In the genomic region with DNA sequence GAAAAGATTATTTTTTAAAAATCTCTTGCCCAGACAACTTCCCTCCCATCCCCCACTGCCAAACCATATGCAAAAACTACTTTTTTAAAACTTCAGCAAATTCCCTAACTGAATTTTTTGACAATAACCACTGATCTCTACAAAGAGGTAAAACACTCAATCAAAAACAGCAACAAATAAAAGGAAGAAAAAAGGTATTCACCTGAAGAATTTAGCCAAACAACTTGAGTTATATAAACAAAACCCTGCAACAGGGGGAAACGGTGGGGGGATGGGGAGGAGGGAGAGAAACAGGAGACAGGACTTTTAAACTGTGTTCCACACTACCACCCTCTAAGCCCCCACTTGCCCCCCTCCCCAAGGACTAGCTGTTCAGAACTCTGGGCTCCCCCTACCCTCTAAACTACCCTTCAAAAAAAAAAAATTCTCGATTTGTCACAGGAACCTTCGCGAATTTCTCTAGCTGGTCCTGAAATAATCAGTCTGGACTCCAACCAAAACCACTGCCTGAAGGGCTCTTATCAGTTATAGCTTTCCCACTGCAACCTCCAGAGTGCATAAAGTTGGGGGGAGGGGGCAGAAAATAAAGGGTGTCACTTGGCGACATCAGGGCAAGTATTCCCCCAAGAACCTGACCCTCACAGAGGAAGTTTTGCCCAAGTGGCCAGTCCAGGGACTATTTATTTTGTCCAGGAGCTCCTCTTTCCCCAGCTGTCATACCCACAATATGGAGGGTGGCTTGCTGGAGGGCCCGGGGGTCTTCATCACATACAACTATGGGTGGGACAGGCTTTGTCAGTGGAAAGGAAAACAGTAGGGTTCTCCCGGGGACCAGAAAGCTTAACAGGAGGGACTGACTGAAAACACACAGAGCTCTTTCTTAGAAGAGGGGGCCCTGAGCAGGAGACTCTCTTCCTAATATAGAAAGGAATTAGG, we compare ENCODE assay signal across 8 cellular contexts. TPM values are rescaled to one million over a fixed set of nuclear protein-coding genes. Genes with fewer than 3 reads are reported as not detected.
DNase-seq lines count a peak whose midpoint lies in the region; TF ChIP-seq lines count a peak whose summit lies in the region.

No MANE protein-coding gene starts in this region.

- POLR2A ChIA-PET in BJ (lab: Charles Lee): interaction anchor here (0.6 kb wide), 1 partner anchor 17 kb away, joined by 4 read pairs; no protein-coding TSS in a partner anchor

- no peaks in the 10 kb centered on the region; the same call in 1 of the 2 replicates for H3K36me3 Mint-ChIP-seq in HFFc6 (ENCODE audit: low read depth)
- no peaks in the 10 kb centered on the region for H3K36me3 Mint-ChIP-seq in activated T-helper 2 cell treated with anti-CD3 and anti-CD28 coated beads, Interferon-gamma antibody, Interleukin-2, Interleukin-4, amounts not matched to agents 10 μg/mL and 5 μg/mL and 100 μg/mL, durations not matched to agents 14 hours and 24 hours and 36 hours (ENCODE audit: low read depth)

- peaks cover 24% of the 10 kb centered on the region for H3K4me1 Mint-ChIP-seq in HFFc6 (ENCODE audit: low read depth)
- peaks cover 10% of the 10 kb centered on the region for H3K4me1 Mint-ChIP-seq in activated T-helper 2 cell treated with anti-CD3 and anti-CD28 coated beads, Interferon-gamma antibody, Interleukin-2, Interleukin-4, amounts not matched to agents 10 μg/mL and 5 μg/mL and 100 μg/mL, durations not matched to agents 14 hours and 24 hours and 36 hours (ENCODE audit: low read depth)

- no peaks in the 10 kb centered on the region for H3K9me3 Mint-ChIP-seq in HFFc6
- no peaks in the 10 kb centered on the region for H3K9me3 Mint-ChIP-seq in activated T-helper 2 cell treated with anti-CD3 and anti-CD28 coated beads, Interferon-gamma antibody, Interleukin-2, Interleukin-4, amounts not matched to agents 10 μg/mL and 5 μg/mL and 100 μg/mL, durations not matched to agents 14 hours and 24 hours and 36 hours

- intact Hi-C loops in activated T-helper 2 cell treated with anti-CD3 and anti-CD28 coated beads, Interferon-gamma antibody, Interleukin-2, Interleukin-4, amounts not matched to agents 10 μg/mL and 5 μg/mL and 100 μg/mL, durations not matched to agents 14 hours and 24 hours and 36 hours (cut with micrococcal nuclease): loop anchor here (2.0 to 5.0 kb wide), 5 partner anchors 45 to 727 kb away; partner anchors contain the start of genes AHCYL2, KLHDC10 and NRF1
- intact Hi-C loops in spleen (cut with DNase I; ENCODE audit: low total_unique reads): no loop called here

- CTCF ChIA-PET in BJ (lab: Yijun Ruan, JAX): interaction anchor here (0.5 to 1.7 kb wide), 8 partner anchors 9 to 726 kb away, joined by 3 to 10 read pairs (median 4); partner anchors contain the start of gene AHCYL2

- peaks cover 7% of the 10 kb centered on the region; the same call in 1 of the 2 replicates for H3K27me3 Mint-ChIP-seq in HFFc6 (ENCODE audit: insufficient read depth)
- peaks cover 4% of the 10 kb centered on the region for H3K27me3 Mint-ChIP-seq in activated T-helper 2 cell treated with anti-CD3 and anti-CD28 coated beads, Interferon-gamma antibody, Interleukin-2, Interleukin-4, amounts not matched to agents 10 μg/mL and 5 μg/mL and 100 μg/mL, durations not matched to agents 14 hours and 24 hours and 36 hours (ENCODE audit: low read depth)

- H3K27me3 ChIP-seq in BJ (ENCODE audit: control insufficient read depth, insufficient read depth, low read length) (no peaks in the 10 kb centered on the region), spleen (replicated peaks in 1 of 7) (no peaks in the 10 kb centered on the region)

- no peaks in the 10 kb centered on the region for H3K9me3 ChIP-seq in spleen

- no peak overlapping the region for H3K27ac Mint-ChIP-seq in HFFc6
- peak overlapping the region; percentile 89 for H3K27ac Mint-ChIP-seq in activated T-helper 2 cell treated with anti-CD3 and anti-CD28 coated beads, Interferon-gamma antibody, Interleukin-2, Interleukin-4, amounts not matched to agents 10 μg/mL and 5 μg/mL and 100 μg/mL, durations not matched to agents 14 hours and 24 hours and 36 hours

- H3K36me3 ChIP-seq in BJ (ENCODE audit: control insufficient read depth, insufficient read depth, low read length) (no peaks in the 10 kb centered on the region), spleen (peaks cover 0 to 12% (median 0%) of the 10 kb centered on the region in 6 donors)

- H3K4me1 ChIP-seq in spleen: peaks cover 27 to 62% (median 52%) of the 10 kb centered on the region in 6 donors

- 1 to 4% (median 1%) methylated on average over 7 of the region's 7 CpGs for whole genome bisulfite sequencing in spleen, 5 donors

- no peak for DNase-seq in BJ (ENCODE audit: low read depth)
- DNase-seq in HFFc6: no peak
- peak; percentile 10 for DNase-seq in activated T-helper 2 cell treated with anti-CD3 and anti-CD28 coated beads, Interferon-gamma antibody, Interleukin-2, Interleukin-4, amounts not matched to agents 10 μg/mL and 5 μg/mL and 100 μg/mL, durations not matched to agents 14 hours and 24 hours and 36 hours (ENCODE audit: low spot score)
- DNase-seq in spleen: no peak
- DNase-seq in GF-D8 (lab: John Stamatoyannopoulos, UW): no peak
- DNase-seq in SKM-1 treated with dmso at 0.1 percent for 144 hours (lab: John Stamatoyannopoulos, UW; ENCODE audit: unreplicated experiment): no peak
- no peak for DNase-seq in stimulated activated CD4-positive, alpha-beta T cell treated with anti-CD3 and anti-CD28 coated beads, Interleukin-4, amount 100 ng/mL, for 24 hours

- peak overlapping the region; percentile 93 to 99 (median 98) for H3K27ac ChIP-seq in spleen

- H3K4me3 ChIP-seq in BJ (ENCODE audit: low read depth, low read length) (peak overlapping the region; percentile 82), iPS-11a (ENCODE audit: low read depth, low read length) (peak overlapping the region; percentile 94), spleen (peak overlapping the region; percentile 67 to 95 (median 82))

- no peak for TF ChIP-seq POLR2A in spleen (IDR thresholded peaks at IDR 0.05)

- no peak overlapping the region for H3K4me3 Mint-ChIP-seq in HFFc6
- no peak overlapping the region for H3K4me3 Mint-ChIP-seq in activated T-helper 2 cell treated with anti-CD3 and anti-CD28 coated beads, Interferon-gamma antibody, Interleukin-2, Interleukin-4, amounts not matched to agents 10 μg/mL and 5 μg/mL and 100 μg/mL, durations not matched to agents 14 hours and 24 hours and 36 hours (ENCODE audit: low read depth)

- TF ChIP-seq CTCF in BJ (IDR thresholded peaks at IDR 0.05; ENCODE audit: insufficient read depth, low read depth, low read length) (no peak), HFFc6 (IDR thresholded peaks at IDR 0.05) (peak; percentile 18; the same call in 1 of the 2 replicates), spleen (IDR thresholded peaks at IDR 0.05 in 8 of 11, conservative IDR thresholded peaks at IDR 0.05 in 3 of 11) (no peak)

RNA-seq across cellular contexts. Expression of gene UBE2H, which starts 1.4 kb away (rescaled TPM):
- polyA plus RNA-seq in BJ (2011; rRNA removed): 37.0 and 93.3 TPM in 2 replicates
- 34.5 and 44.9 TPM in 2 replicates for polyA minus RNA-seq in BJ (2011; rRNA and poly(A)+ RNA removed)
- total RNA-seq in HFFc6 (2021; fragmentation: NEBNext Ultra II Directional; extraction: Animal tissue kit (Norgen Biotek cat#: 25700)): 100 to 1,000 TPM in 4 of 6 experiments, 10 to 100 TPM in 2; 89.7 to 108 (median 105) TPM
- total RNA-seq in activated T-helper 2 cell treated with anti-CD3 and anti-CD28 coated beads, Interferon-gamma antibody, Interleukin-2, Interleukin-4, amounts not matched to agents 10 μg/mL and 5 μg/mL and 100 μg/mL, durations not matched to agents 14 hours and 24 hours and 36 hours: 16.4 and 23.9 TPM in 2 replicates
- total RNA-seq in spleen: 10 to 100 TPM; 63.5 to 98.0 (median 71.5) TPM
- polyA plus RNA-seq in spleen: 10 to 100 TPM; 13.5 to 22.2 (median 15.2) TPM
